Comparison of ENCODE assay signal across 25 cellular contexts in genomic region chr6:96186094-96186493, GRCh38.
DNase-seq lines count a peak whose midpoint lies in the region; ATAC-seq, FAIRE-seq and TF ChIP-seq lines count a peak whose summit lies in the region.
"Had no signal": no experiment of that assay in that cellular context is flagged by ENCODE, and none has a peak within 500 bp of the region (broad histone marks: within the 10 kb centered on the region; RNA-seq: fewer than 3 reads in every experiment).

No MANE protein-coding gene starts in this region.

- H4K5ac ChIP-seq in mesendoderm (ENCODE audit: low read length) = no peak overlapping the region

- no peaks in the 10 kb centered on the region for H3K9me3 ChIP-seq in GM12878 (replicated peaks; ENCODE audit: control insufficient read depth, insufficient read depth, low read length)
- H3K9me3 ChIP-seq in smooth muscle cell (replicated peaks; ENCODE audit: low read depth) = no peaks in the 10 kb centered on the region
- H3K9me3 ChIP-seq: BE2C, BLaER1 had no signal

- H3K9ac ChIP-seq in GM12878 (ENCODE audit: control insufficient read depth, insufficient read depth, low read length) (no peak overlapping the region), mesendoderm (ENCODE audit: low read length) (no peak overlapping the region), smooth muscle cell (ENCODE audit: low read depth) (no peak overlapping the region)
- H3K9ac ChIP-seq: BLaER1 had no signal

- H3K4me3 ChIP-seq in GM12878 (no peak overlapping the region), mesendoderm (ENCODE audit: low read length) (no peak overlapping the region), retinal pigment epithelial cell (ENCODE audit: low read length) (no peak overlapping the region), smooth muscle cell (no peak overlapping the region)
- H3K4me3 ChIP-seq: BLaER1 had no signal

- no peak overlapping the region for H3K4ac ChIP-seq in mesendoderm (ENCODE audit: low read depth, low read length)

- no peak overlapping the region for H3K27ac ChIP-seq in GM12878 (ENCODE audit: control insufficient read depth, insufficient read depth)
- H3K27ac ChIP-seq in mesendoderm (ENCODE audit: low read depth, low read length) = no peak overlapping the region
- H3K27ac ChIP-seq in smooth muscle cell (ENCODE audit: low read depth) = no peak overlapping the region
- H3K27ac ChIP-seq: BLaER1 had no signal

- TF ChIP-seq EP300 in GM12878 (IDR thresholded peaks at IDR 0.05; ENCODE audit: borderline replicate concordance in 1 of 2, control insufficient read depth in 1 of 2, low read depth in 2 of 2, low read length in 2 of 2) = no peak

- RAD21 ChIA-PET in GM12878 (lab: Charles Lee; ENCODE audit: unreplicated experiment) = no interaction called here

- no peak overlapping the region for H2BK15ac ChIP-seq in mesendoderm (replicated peaks; ENCODE audit: low read depth)

- POLR2A ChIA-PET in GM12878 (lab: Charles Lee) = no interaction called here

- H3K4me2 ChIP-seq in GM12878 (ENCODE audit: control insufficient read depth, insufficient read depth) (no peak overlapping the region), mesendoderm (ENCODE audit: low read length) (no peak overlapping the region), smooth muscle cell (no peak overlapping the region)
- H3K4me2 ChIP-seq: BLaER1 had no signal

- no peak overlapping the region for H2BK5ac ChIP-seq in mesendoderm (ENCODE audit: low read length)

- WGBS in GM12878 (ENCODE audit: insufficient coverage, insufficient replicate concordance, low lambda C conversion rate, missing lambda C conversion rate) = 0% methylated on average over 2 of the region's 2 CpGs
- no CpG with 5 or more reads among the region's 2 CpGs for WGBS in mesendoderm (ENCODE audit: extremely low coverage, insufficient coverage, low lambda C conversion rate)
- WGBS in smooth muscle cell (ENCODE audit: low lambda C conversion rate) = 61% methylated on average over 2 of the region's 2 CpGs

- no peak for TF ChIP-seq RAD21 in GM12878 (IDR thresholded peaks at IDR 0.05; ENCODE audit: insufficient read depth, low read depth, low read length)

- H4K8ac ChIP-seq in mesendoderm (ENCODE audit: low read depth, low read length) = no peak overlapping the region

- no TSS peak for BruUV-seq in GM12878 (replicated peaks; lab: Mats Ljungman, UMichigan)

- intact Hi-C loops in GM12878 (cut with micrococcal nuclease; ENCODE audit: unreplicated experiment) = no loop called here

- no peak for TF ChIP-seq POLR2A in GM12878 (IDR thresholded peaks at IDR 0.05; ENCODE audit: low read depth, low read length)

- DNase-seq in GM12878 (ENCODE audit: low read depth, low spot score) (no peak), mesendoderm (peak; percentile 9), retinal pigment epithelial cell (ENCODE audit: low read depth) (peak; percentile 46), GM10266 (ENCODE audit: extremely low spot score) (no peak), HTR-8/SVneo (ENCODE audit: insufficient read length, low spot score) (no peak), smooth muscle cell (lab: John Stamatoyannopoulos, UW; ENCODE audit: unreplicated experiment) (no peak), DMS79 treated with DMSO at 0.1 percent for 48 hours (lab: John Stamatoyannopoulos, UW) (no peak)
- DNase-seq: 8988T; ACHN; BE2C; C1 segment of cervical spinal cord; CD4-positive, alpha-beta memory T cell; CD4-positive, CD25-positive, alpha-beta regulatory T cell; CD8-positive, alpha-beta memory T cell; COR-L47; DMS 273 treated with DMSO at 0.1 percent for 48 hours; DMS153; DMS53; DMS79; GF-D8 had no signal

- no peak for TF ChIP-seq CTCF in GM12878 (IDR thresholded peaks at IDR 0.05 in 2 of 3, conservative IDR thresholded peaks at IDR 0.05 in 1 of 3; ENCODE audit: control insufficient read depth in 2 of 3, extremely low read depth in 1 of 3, insufficient read depth in 1 of 3, low read depth in 3 of 3, low read length in 3 of 3)
- TF ChIP-seq CTCF in retinal pigment epithelial cell (conservative IDR thresholded peaks at IDR 0.05; ENCODE audit: low read depth, low read length) = no peak
- TF ChIP-seq CTCF in GM10266 (IDR thresholded peaks at IDR 0.05; ENCODE audit: control insufficient read depth, insufficient read depth, low read depth, missing control alignments) = no peak
- TF ChIP-seq CTCF in smooth muscle cell (IDR thresholded peaks at IDR 0.05; ENCODE audit: borderline replicate concordance, insufficient read depth, poor library complexity, severe bottlenecking) = no peak

- SMC1A ChIA-PET in GM12878 (lab: Charles Lee; ENCODE audit: uncharacterized antibody, unreplicated experiment) = interaction anchor here (0.8 kb wide), 1 partner anchor 9 kb away, joined by 3 read pairs; no protein-coding TSS in a partner anchor

- H4K20me1 ChIP-seq in GM12878 (ENCODE audit: control insufficient read depth, insufficient read depth) (no peaks in the 10 kb centered on the region), smooth muscle cell (ENCODE audit: low read depth) (no peaks in the 10 kb centered on the region)
- H4K20me1 ChIP-seq: BLaER1 had no signal

- CTCF ChIA-PET in GM12878 (lab: Yijun Ruan, JAX) = no interaction called here

- H3K27me3 ChIP-seq in GM12878 (replicated peaks in 1 of 2; ENCODE audit: control insufficient read depth in 2 of 2, insufficient read depth in 2 of 2, low read length in 1 of 2) (no peaks in the 10 kb centered on the region), mesendoderm (ENCODE audit: insufficient read depth, low read length, poor library complexity) (no peaks in the 10 kb centered on the region), smooth muscle cell (ENCODE audit: low read depth) (no peaks in the 10 kb centered on the region)
- H3K27me3 ChIP-seq: BE2C, BLaER1 had no signal

- no peaks in the 10 kb centered on the region for H3K36me3 ChIP-seq in GM12878 (ENCODE audit: control insufficient read depth in 2 of 2, insufficient read depth in 2 of 2, low read length in 1 of 2)
- H3K36me3 ChIP-seq in mesendoderm (ENCODE audit: control insufficient read depth, insufficient read depth, low read length) = no peaks in the 10 kb centered on the region
- H3K36me3 ChIP-seq in smooth muscle cell (ENCODE audit: low read depth) = no peaks in the 10 kb centered on the region
- H3K36me3 ChIP-seq: BE2C, BLaER1 had no signal

- no peak overlapping the region for H3K23ac ChIP-seq in mesendoderm (ENCODE audit: low read length)

- H3K79me2 ChIP-seq in GM12878 (ENCODE audit: control insufficient read depth, insufficient read depth, low read length) = no peaks in the 10 kb centered on the region
- H3K79me2 ChIP-seq in mesendoderm (ENCODE audit: control insufficient read depth, insufficient read depth, low read length) = no peaks in the 10 kb centered on the region
- no peaks in the 10 kb centered on the region for H3K79me2 ChIP-seq in smooth muscle cell (ENCODE audit: low read depth)

- H3K4me1 ChIP-seq in GM12878 (ENCODE audit: control insufficient read depth, insufficient read depth, low read length) (no peaks in the 10 kb centered on the region), mesendoderm (ENCODE audit: control insufficient read depth, low read depth, low read length) (peaks cover 3% of the 10 kb centered on the region), smooth muscle cell (ENCODE audit: low read depth) (peaks cover 8% of the 10 kb centered on the region)
- H3K4me1 ChIP-seq: BE2C, BLaER1 had no signal

- peak overlapping the region; percentile 51 for H3K18ac ChIP-seq in mesendoderm (ENCODE audit: low read length)

- no peak overlapping the region for H2AK5ac ChIP-seq in mesendoderm (ENCODE audit: low read length)

- H2AFZ ChIP-seq in GM12878 (ENCODE audit: control insufficient read depth, low read depth, low read length) (no peak overlapping the region), smooth muscle cell (ENCODE audit: low read depth) (no peak overlapping the region)

- FAIRE-seq in GM12878 (lab: Jason Lieb, UNC) = no peak
- no peak for FAIRE-seq in HTR-8/SVneo (lab: Jason Lieb, UNC)
- FAIRE-seq: A204.1, G401.6, GM12891, GM19239 had no signal

- H3K56ac ChIP-seq in mesendoderm (ENCODE audit: low read length) = no peak overlapping the region

- in situ Hi-C loops in GM12878 (cut with MboI) = no loop called here

- no peaks in the 10 kb centered on the region for H3K79me1 ChIP-seq in mesendoderm (ENCODE audit: low read length)

- H3F3A ChIP-seq in smooth muscle cell (ENCODE audit: low read depth) = no peaks in the 10 kb centered on the region

- peak; percentile 33; the same call in 1 of the 3 replicates for ATAC-seq in GM12878

- no peak overlapping the region for H2BK120ac ChIP-seq in mesendoderm (ENCODE audit: low read depth, low read length)

TF ChIP-seq in GM12878, 131 proteins besides CTCF, POLR2A, EP300 and RAD21:
- TF ChIP-seq PKNOX1 (IDR thresholded peaks at IDR 0.05) (no peak), MTA2 (IDR thresholded peaks at IDR 0.05; ENCODE audit: low read depth) (peak; percentile 93)

Comparison
In these comparisons a context has a peak if more than half of its experiments do, and no peak if none do; other contexts are left out.
1. DNase-seq: peak in mesendoderm (single experiment) and retinal pigment epithelial cell (single experiment); none in GM12878 (single experiment), GM10266 (single experiment), HTR-8/SVneo (single experiment), smooth muscle cell (single experiment) and DMS79 treated with DMSO at 0.1 percent for 48 hours (single experiment).